1 cellular context compared by ENCODE assay signal in genomic region chr4:113788888-113789287, GRCh38.
TF ChIP-seq lines count a peak whose summit lies in the region.

No MANE protein-coding gene starts in this region.

TF ChIP-seq in GM23338, 12 proteins besides CTCF, POLR2A, EP300 and RAD21 (continued from another document):
- no peak for TF ChIP-seq NANOG (IDR thresholded peaks at IDR 0.05; ENCODE audit: borderline replicate concordance)
- TF ChIP-seq, protein P1, sequence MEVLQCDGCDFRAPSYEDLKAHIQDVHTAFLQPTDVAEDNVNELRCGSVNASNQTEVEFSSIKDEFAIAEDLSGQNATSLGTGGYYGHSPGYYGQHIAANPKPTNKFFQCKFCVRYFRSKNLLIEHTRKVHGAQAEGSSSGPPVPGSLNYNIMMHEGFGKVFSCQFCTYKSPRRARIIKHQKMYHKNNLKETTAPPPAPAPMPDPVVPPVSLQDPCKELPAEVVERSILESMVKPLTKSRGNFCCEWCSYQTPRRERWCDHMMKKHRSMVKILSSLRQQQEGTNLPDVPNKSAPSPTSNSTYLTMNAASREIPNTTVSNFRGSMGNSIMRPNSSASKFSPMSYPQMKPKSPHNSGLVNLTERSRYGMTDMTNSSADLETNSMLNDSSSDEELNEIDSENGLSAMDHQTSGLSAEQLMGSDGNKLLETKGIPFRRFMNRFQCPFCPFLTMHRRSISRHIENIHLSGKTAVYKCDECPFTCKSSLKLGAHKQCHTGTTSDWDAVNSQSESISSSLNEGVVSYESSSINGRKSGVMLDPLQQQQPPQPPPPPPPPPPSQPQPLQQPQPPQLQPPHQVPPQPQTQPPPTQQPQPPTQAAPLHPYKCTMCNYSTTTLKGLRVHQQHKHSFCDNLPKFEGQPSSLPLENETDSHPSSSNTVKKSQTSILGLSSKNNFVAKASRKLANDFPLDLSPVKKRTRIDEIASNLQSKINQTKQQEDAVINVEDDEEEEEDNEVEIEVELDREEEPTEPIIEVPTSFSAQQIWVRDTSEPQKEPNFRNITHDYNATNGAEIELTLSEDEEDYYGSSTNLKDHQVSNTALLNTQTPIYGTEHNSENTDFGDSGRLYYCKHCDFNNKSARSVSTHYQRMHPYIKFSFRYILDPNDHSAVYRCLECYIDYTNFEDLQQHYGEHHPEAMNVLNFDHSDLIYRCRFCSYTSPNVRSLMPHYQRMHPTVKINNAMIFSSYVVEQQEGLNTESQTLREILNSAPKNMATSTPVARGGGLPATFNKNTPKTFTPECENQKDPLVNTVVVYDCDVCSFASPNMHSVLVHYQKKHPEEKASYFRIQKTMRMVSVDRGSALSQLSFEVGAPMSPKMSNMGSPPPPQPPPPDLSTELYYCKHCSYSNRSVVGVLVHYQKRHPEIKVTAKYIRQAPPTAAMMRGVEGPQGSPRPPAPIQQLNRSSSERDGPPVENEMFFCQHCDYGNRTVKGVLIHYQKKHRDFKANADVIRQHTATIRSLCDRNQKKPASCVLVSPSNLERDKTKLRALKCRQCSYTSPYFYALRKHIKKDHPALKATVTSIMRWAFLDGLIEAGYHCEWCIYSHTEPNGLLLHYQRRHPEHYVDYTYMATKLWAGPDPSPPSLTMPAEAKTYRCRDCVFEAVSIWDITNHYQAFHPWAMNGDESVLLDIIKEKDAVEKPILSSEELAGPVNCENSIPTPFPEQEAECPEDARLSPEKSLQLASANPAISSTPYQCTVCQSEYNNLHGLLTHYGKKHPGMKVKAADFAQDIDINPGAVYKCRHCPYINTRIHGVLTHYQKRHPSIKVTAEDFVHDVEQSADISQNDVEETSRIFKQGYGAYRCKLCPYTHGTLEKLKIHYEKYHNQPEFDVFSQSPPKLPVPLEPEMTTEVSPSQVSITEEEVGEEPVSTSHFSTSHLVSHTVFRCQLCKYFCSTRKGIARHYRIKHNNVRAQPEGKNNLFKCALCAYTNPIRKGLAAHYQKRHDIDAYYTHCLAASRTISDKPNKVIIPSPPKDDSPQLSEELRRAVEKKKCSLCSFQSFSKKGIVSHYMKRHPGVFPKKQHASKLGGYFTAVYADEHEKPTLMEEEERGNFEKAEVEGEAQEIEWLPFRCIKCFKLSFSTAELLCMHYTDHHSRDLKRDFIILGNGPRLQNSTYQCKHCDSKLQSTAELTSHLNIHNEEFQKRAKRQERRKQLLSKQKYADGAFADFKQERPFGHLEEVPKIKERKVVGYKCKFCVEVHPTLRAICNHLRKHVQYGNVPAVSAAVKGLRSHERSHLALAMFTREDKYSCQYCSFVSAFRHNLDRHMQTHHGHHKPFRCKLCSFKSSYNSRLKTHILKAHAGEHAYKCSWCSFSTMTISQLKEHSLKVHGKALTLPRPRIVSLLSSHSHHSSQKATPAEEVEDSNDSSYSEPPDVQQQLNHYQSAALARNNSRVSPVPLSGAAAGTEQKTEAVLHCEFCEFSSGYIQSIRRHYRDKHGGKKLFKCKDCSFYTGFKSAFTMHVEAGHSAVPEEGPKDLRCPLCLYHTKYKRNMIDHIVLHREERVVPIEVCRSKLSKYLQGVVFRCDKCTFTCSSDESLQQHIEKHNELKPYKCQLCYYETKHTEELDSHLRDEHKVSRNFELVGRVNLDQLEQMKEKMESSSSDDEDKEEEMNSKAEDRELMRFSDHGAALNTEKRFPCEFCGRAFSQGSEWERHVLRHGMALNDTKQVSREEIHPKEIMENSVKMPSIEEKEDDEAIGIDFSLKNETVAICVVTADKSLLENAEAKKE (CRISPR knock-in tag; IDR thresholded peaks at IDR 0.05): no peak
- TF ChIP-seq, protein P2, sequence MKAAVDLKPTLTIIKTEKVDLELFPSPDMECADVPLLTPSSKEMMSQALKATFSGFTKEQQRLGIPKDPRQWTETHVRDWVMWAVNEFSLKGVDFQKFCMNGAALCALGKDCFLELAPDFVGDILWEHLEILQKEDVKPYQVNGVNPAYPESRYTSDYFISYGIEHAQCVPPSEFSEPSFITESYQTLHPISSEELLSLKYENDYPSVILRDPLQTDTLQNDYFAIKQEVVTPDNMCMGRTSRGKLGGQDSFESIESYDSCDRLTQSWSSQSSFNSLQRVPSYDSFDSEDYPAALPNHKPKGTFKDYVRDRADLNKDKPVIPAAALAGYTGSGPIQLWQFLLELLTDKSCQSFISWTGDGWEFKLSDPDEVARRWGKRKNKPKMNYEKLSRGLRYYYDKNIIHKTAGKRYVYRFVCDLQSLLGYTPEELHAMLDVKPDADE (IDR thresholded peaks at IDR 0.05): no peak
- no peak for TF ChIP-seq ZNF331 (CRISPR knock-in tag; IDR thresholded peaks at IDR 0.05; ENCODE audit: low read depth)
- no peak for TF ChIP-seq POLR2AphosphoS5 (IDR thresholded peaks at IDR 0.05; ENCODE audit: low read depth)
